In the genomic region with DNA sequence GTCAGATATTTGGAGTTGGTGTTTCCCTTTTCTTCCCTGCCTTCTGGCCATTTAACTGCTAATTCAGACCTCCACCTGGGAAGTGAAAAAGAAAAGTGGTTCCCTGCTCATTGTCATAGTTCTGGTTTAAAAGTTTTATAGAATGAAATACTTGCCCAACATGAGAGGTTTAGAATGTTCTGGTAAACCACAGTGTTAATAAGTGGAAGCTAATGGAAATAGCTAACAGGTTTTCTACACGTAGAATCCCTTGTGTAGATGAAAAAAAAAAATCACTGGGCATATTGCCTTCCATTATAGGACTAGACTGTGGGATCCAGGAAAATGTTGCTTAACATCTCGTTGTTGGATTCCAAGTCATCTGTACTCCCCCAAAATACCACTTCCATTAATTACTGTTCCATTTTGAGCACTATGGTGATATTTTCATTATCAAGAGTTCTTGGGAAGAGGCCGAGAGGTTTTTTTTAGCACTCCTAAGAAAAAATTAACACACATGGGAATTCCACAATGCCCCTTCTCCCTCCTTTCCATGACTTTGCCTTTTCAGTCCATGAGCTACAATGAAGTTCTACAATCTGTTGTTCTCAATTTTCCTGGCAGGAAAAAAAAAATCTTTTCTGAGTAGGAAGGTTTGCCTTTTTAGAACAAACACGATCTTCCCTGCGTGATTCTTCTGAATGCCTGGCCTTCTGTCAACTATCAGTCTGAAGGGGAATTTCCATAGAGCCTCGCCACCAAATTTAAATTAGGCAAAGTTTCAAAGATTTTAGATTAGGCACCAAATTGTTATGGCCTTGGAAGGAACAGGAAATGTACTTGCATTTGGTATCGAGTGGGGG, we compare ENCODE assay signal across 15 cellular contexts.
DNase-seq lines count a peak whose midpoint lies in the region; ATAC-seq and TF ChIP-seq lines count a peak whose summit lies in the region.
"Had no signal": no experiment of that assay in that cellular context is flagged by ENCODE, and none has a peak within 500 bp of the region (broad histone marks: within the 10 kb centered on the region; RNA-seq: fewer than 3 reads in every experiment).

No MANE protein-coding gene starts in this region.

- H3K4me1 ChIP-seq in thoracic aorta (ENCODE audit: control insufficient read depth in 1 of 2, low read depth in 2 of 2): peaks cover 37 to 67% of the 10 kb centered on the region in 2 donors
- peaks cover 8% of the 10 kb centered on the region for H3K4me1 ChIP-seq in CD8-positive, alpha-beta T cell (ENCODE audit: insufficient read depth, low read length)

- peak overlapping the region; percentile 48 for H3K4me3 ChIP-seq in thoracic aorta
- no peak overlapping the region for H3K4me3 ChIP-seq in CD8-positive, alpha-beta T cell (ENCODE audit: low read depth, low read length)
- H3K4me3 ChIP-seq: lung, SJSA1 had no signal

- H3K9me3 Mint-ChIP-seq in CD8-positive, alpha-beta T cell: no peaks in the 10 kb centered on the region
- H3K9me3 Mint-ChIP-seq: activated naive CD4-positive, alpha-beta T cell treated with anti-CD3 and anti-CD28 coated beads, Interleukin-2, amount 10 ng/mL, durations not matched to agents 7 days and 5 days had no signal

- intact Hi-C loops in CD8-positive, alpha-beta T cell (cut with DNase I, micrococcal nuclease): no loop called here

- ATAC-seq in thoracic aorta (ENCODE audit: insufficient number of reproducible peaks, low FRiP score, low read depth) (peak; percentile 58), GM18520 (IDR thresholded peaks at IDR 0.05; ENCODE audit: unreplicated experiment) (no peak)
- ATAC-seq in CD8-positive, alpha-beta T cell: no peak

- TF ChIP-seq CTCF in thoracic aorta (IDR thresholded peaks at IDR 0.05): no peak
- no peak for TF ChIP-seq CTCF in CD8-positive, alpha-beta T cell (IDR thresholded peaks at IDR 0.05)

- DNase-seq in RPMI7951 (ENCODE audit: low read depth) (peak; percentile 63), dermis blood vessel endothelial cell (peak; percentile 7), lung microvascular endothelial cell (ENCODE audit: low read depth in 2 of 2) (peak; percentile 41 to 51), thoracic aorta (ENCODE audit: low spot score) (no peak), GM03348 (ENCODE audit: low spot score) (no peak)
- no peak for DNase-seq in stimulated activated CD4-positive, alpha-beta T cell treated with anti-CD3 and anti-CD28 coated beads, Interleukin-15, amount 100 ng/mL, for 24 hours
- no peak for DNase-seq in CD8-positive, alpha-beta T cell
- DNase-seq: activated naive CD4-positive, alpha-beta T cell treated with anti-CD3 and anti-CD28 coated beads, Interleukin-2, amount 10 ng/mL, durations not matched to agents 7 days and 5 days; central memory CD4-positive, alpha-beta T cell; hippocampal formation; NCI-H1048 had no signal

- no peaks in the 10 kb centered on the region for H3K27me3 ChIP-seq in thoracic aorta (replicated peaks; ENCODE audit: insufficient read depth)
- H3K27me3 ChIP-seq in CD8-positive, alpha-beta T cell (ENCODE audit: insufficient read depth, low read length): no peaks in the 10 kb centered on the region
- H3K27me3 ChIP-seq: SJSA1 had no signal

- H3K36me3 ChIP-seq in thoracic aorta: peaks cover 10% of the 10 kb centered on the region
- H3K36me3 ChIP-seq in CD8-positive, alpha-beta T cell (ENCODE audit: insufficient read depth, low read length): no peaks in the 10 kb centered on the region
- H3K36me3 ChIP-seq: SJSA1 had no signal

- POLR2A ChIA-PET in CD8-positive, alpha-beta T cell (lab: Charles Lee): no interaction called here

- no peak overlapping the region for H3K27ac Mint-ChIP-seq in CD8-positive, alpha-beta T cell
- H3K27ac Mint-ChIP-seq: activated naive CD4-positive, alpha-beta T cell treated with anti-CD3 and anti-CD28 coated beads, Interleukin-2, amount 10 ng/mL, durations not matched to agents 7 days and 5 days had no signal

- H3K4me1 Mint-ChIP-seq in CD8-positive, alpha-beta T cell (ENCODE audit: low read depth): peaks cover 17% of the 10 kb centered on the region

- H3K27ac ChIP-seq in thoracic aorta: peak overlapping the region; percentile 46 to 83
- no peak overlapping the region for H3K27ac ChIP-seq in CD8-positive, alpha-beta T cell (ENCODE audit: low read depth, low read length)
- H3K27ac ChIP-seq: epithelial cell of prostate, SJSA1 had no signal

- no peaks in the 10 kb centered on the region for H3K27me3 Mint-ChIP-seq in CD8-positive, alpha-beta T cell (ENCODE audit: low read depth)

- no peaks in the 10 kb centered on the region for H3K9me3 ChIP-seq in thoracic aorta
- no peaks in the 10 kb centered on the region for H3K9me3 ChIP-seq in CD8-positive, alpha-beta T cell (ENCODE audit: low read length)
- H3K9me3 ChIP-seq: SJSA1 had no signal

- no peak overlapping the region for H3K4me3 Mint-ChIP-seq in CD8-positive, alpha-beta T cell
- H3K4me3 Mint-ChIP-seq: activated naive CD4-positive, alpha-beta T cell treated with anti-CD3 and anti-CD28 coated beads, Interleukin-2, amount 10 ng/mL, durations not matched to agents 7 days and 5 days had no signal

- CTCF ChIA-PET in CD8-positive, alpha-beta T cell (lab: Charles Lee): no interaction called here

- no peaks in the 10 kb centered on the region for H3K36me3 Mint-ChIP-seq in CD8-positive, alpha-beta T cell
- H3K36me3 Mint-ChIP-seq: activated naive CD4-positive, alpha-beta T cell treated with anti-CD3 and anti-CD28 coated beads, Interleukin-2, amount 10 ng/mL, durations not matched to agents 7 days and 5 days had no signal

Comparison
In these comparisons a context has a peak if more than half of its experiments do, and no peak if none do; other contexts are left out.
1. DNase-seq: peak in RPMI7951 (single experiment), dermis blood vessel endothelial cell (single experiment) and lung microvascular endothelial cell (2 of 2); none in thoracic aorta (single experiment), GM03348 (single experiment), stimulated activated CD4-positive, alpha-beta T cell treated with anti-CD3 and anti-CD28 coated beads, Interleukin-15, amount 100 ng/mL, for 24 hours (single experiment) and CD8-positive, alpha-beta T cell (0 of 7).